2 cellular contexts compared by ENCODE assay signal in the genomic region with DNA sequence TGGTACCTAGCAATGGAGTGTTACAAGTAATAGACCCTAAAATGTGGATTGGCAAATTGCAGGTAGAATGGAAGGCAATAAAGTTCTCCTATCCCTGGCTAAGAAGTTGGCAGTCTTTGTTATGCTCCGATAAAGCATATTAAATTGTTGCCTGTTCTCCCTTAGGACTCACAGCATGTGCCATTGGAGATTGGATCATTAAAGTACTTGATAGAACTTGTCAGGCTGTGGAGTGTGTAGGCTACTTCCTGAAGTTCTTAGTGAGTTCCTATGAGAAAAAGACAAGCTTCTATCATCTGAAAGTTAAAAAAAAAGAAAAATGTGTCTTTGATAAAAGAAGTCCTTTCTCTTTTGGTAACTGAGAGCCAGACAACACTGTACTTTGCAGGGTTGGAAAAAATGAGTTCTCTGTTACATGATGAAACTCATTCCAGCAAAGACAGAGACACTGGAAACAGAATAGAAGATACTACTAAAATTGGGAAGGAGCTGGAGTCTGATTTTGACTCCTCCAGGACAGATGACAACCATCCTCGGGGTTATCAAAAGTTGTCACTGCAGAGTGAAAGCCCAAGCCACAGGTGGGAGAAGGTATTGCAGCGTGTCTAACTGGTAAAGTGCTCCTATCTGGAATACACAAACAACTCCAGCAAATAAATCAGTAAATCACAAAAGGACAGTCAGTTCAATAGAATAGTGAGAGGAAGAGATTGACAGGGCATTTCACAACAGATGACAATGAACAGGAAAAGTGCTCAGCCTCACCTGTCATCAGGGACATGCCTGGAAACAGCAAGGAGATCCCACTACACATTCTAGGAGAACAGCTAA.
TF ChIP-seq lines count a peak whose summit lies in the region.

No MANE protein-coding gene starts in this region.

TF ChIP-seq in HEK293T, 16 proteins besides CTCF, POLR2A, EP300 and RAD21:
- TF ChIP-seq, protein P1, sequence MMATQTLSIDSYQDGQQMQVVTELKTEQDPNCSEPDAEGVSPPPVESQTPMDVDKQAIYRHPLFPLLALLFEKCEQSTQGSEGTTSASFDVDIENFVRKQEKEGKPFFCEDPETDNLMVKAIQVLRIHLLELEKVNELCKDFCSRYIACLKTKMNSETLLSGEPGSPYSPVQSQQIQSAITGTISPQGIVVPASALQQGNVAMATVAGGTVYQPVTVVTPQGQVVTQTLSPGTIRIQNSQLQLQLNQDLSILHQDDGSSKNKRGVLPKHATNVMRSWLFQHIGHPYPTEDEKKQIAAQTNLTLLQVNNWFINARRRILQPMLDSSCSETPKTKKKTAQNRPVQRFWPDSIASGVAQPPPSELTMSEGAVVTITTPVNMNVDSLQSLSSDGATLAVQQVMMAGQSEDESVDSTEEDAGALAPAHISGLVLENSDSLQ (IDR thresholded peaks at IDR 0.05) = peak; percentile 83
- no peak for TF ChIP-seq SP1 (IDR thresholded peaks at IDR 0.05)

TF ChIP-seq in K562, 482 proteins besides CTCF, POLR2A, EP300 and RAD21:
- TF ChIP-seq CBX1 (IDR thresholded peaks at IDR 0.05; ENCODE audit: low read depth) (no peak), ZNF507 (tag; conservative IDR thresholded peaks at IDR 0.05) (no peak), MEIS2 (IDR thresholded peaks at IDR 0.05; ENCODE audit: partially characterized antibody) (peak; percentile 17), CBFA2T3 (IDR thresholded peaks at IDR 0.05) (peak; percentile 36; the same call in 1 of the 2 replicates), KDM1A (IDR thresholded peaks at IDR 0.05) (peak; percentile 56 to 57; a peak in 2 of 4 replicates), ZNF134 (CRISPR knock-in tag; conservative IDR thresholded peaks at IDR 0.05) (no peak), MED1 (CRISPR knock-in tag; IDR thresholded peaks at IDR 0.05; ENCODE audit: borderline replicate concordance) (no peak)
- TF ChIP-seq, protein P1 (IDR thresholded peaks at IDR 0.05) = 0 out of 2 replicates have a peak, but pooled peaks have one; percentile 30
